12 cellular contexts compared by ENCODE assay signal in the genomic region with DNA sequence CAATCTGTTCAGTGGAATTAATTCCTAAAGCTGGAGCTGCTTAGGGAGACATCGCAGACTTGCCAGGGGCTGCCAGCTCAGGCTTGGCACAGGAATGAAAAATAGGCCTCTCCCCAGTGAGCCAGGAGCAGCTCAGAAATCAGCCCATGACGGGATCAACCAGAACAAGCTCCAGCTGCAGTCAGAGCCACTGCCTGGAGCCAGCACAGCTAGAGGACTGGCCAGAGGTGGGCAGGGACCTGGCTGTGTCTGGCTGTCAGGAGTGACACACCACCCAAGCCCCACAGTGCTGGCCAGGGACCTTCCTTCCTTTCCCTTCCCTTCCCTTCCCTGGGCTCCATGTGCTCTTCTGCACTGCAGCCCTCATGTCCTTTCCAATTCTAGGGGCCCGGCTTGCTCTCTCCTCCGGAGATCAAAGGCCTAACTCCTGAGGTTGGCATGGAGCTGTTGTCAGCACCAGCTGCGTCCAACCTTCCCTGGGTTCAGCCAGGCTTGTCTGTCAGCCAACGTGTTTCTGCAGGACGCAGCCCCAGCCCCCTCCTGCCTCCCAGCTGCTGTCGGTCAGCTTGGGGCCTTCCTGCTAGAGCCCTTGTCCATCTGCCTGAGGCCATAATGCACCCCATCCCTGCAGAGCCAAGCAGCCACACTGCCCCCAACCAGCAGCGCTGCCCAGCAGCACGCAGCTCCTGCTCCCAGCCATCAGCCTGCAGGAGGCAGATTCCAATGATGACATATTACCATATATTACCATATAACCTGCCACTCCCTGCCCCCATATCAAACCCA.
DNase-seq lines count a peak whose midpoint lies in the region; TF ChIP-seq lines count a peak whose summit lies in the region.
"Had no signal": no experiment of that assay in that cellular context is flagged by ENCODE, and none has a peak within 500 bp of the region (broad histone marks: within the 10 kb centered on the region; RNA-seq: fewer than 3 reads in every experiment).

No MANE protein-coding gene starts in this region.

- POLR2A ChIA-PET in HEK293T (lab: Yijun Ruan, JAX) = interaction anchor here (1.0 kb wide), 1 partner anchor 10 kb away, joined by 4 read pairs; no protein-coding TSS in a partner anchor

- no peak overlapping the region for H3K4me3 Mint-ChIP-seq in activated naive CD4-positive, alpha-beta T cell treated with anti-CD3 and anti-CD28 coated beads, Interleukin-2, amount 10 ng/mL, durations not matched to agents 7 days and 5 days
- H3K4me3 Mint-ChIP-seq: dendritic cell treated with granulocyte-macrophage colony-stimulating factor and Interleukin-4, amounts not matched to agents 40 ng/mL and 50 ng/mL, for 4 days; nephron progenitor cell had no signal

- no peaks in the 10 kb centered on the region for H3K36me3 Mint-ChIP-seq in activated naive CD4-positive, alpha-beta T cell treated with anti-CD3 and anti-CD28 coated beads, Interleukin-2, amount 10 ng/mL, durations not matched to agents 7 days and 5 days

- TF ChIP-seq CTCF in epithelial cell of esophagus (IDR thresholded peaks at IDR 0.05; ENCODE audit: insufficient read depth, low read depth, low read length, missing control alignments) = no peak

- H3K4me1 Mint-ChIP-seq in activated naive CD4-positive, alpha-beta T cell treated with anti-CD3 and anti-CD28 coated beads, Interleukin-2, amount 10 ng/mL, durations not matched to agents 7 days and 5 days = no peaks in the 10 kb centered on the region

- no peaks in the 10 kb centered on the region for H3K27me3 Mint-ChIP-seq in activated naive CD4-positive, alpha-beta T cell treated with anti-CD3 and anti-CD28 coated beads, Interleukin-2, amount 10 ng/mL, durations not matched to agents 7 days and 5 days

- peak overlapping the region; percentile 86 for H3K27ac ChIP-seq in substantia nigra (ENCODE audit: low read depth, low read length, poor library complexity, severe bottlenecking)

- no peak overlapping the region for H3K4me3 ChIP-seq in epithelial cell of esophagus (ENCODE audit: low read length)

- CTCF ChIA-PET in HEK293T (lab: Yijun Ruan, JAX) = interaction anchor here (0.6 kb wide), 1 partner anchor 28 kb away, joined by 4 read pairs; no protein-coding TSS in a partner anchor
- CTCF ChIA-PET in activated naive CD4-positive, alpha-beta T cell treated with anti-CD3 and anti-CD28 coated beads, Interleukin-2, amount 10 ng/mL, durations not matched to agents 7 days and 5 days (lab: Charles Lee) = no interaction called here

- H3K27ac Mint-ChIP-seq in activated naive CD4-positive, alpha-beta T cell treated with anti-CD3 and anti-CD28 coated beads, Interleukin-2, amount 10 ng/mL, durations not matched to agents 7 days and 5 days = no peak overlapping the region
- H3K27ac Mint-ChIP-seq: dendritic cell treated with granulocyte-macrophage colony-stimulating factor and Interleukin-4, amounts not matched to agents 40 ng/mL and 50 ng/mL, for 4 days; nephron progenitor cell had no signal

- H3K9me3 Mint-ChIP-seq in activated naive CD4-positive, alpha-beta T cell treated with anti-CD3 and anti-CD28 coated beads, Interleukin-2, amount 10 ng/mL, durations not matched to agents 7 days and 5 days = no peaks in the 10 kb centered on the region
- H3K9me3 Mint-ChIP-seq: dendritic cell treated with granulocyte-macrophage colony-stimulating factor and Interleukin-4, amounts not matched to agents 40 ng/mL and 50 ng/mL, for 4 days had no signal

- DNase-seq in NCI-H446 treated with DMSO at 0.1 percent for 48 hours (lab: John Stamatoyannopoulos, UW) = peak; percentile 94
- peak; percentile 16 for DNase-seq in epithelial cell of esophagus (ENCODE audit: low read depth)
- DNase-seq in myocyte (ENCODE audit: low read depth) = peak; percentile 90
- peak in 38 of 49 donors; percentile 26 to 78 (median 62) for DNase-seq in substantia nigra (lab: John Stamatoyannopoulos, UW)
- no peak for DNase-seq in HEK293T (ENCODE audit: extremely low spot score)
- no peak for DNase-seq in NK-92 treated with Interleukin-12 subunit alpha and Interleukin-12 subunit beta, amount 100 ng/mL, for 24 hours (lab: John Stamatoyannopoulos, UW)
- DNase-seq in DMS153 treated with DMSO at 0.1 percent for 48 hours (lab: John Stamatoyannopoulos, UW; ENCODE audit: unreplicated experiment) = no peak
- no peak for DNase-seq in activated naive CD4-positive, alpha-beta T cell treated with anti-CD3 and anti-CD28 coated beads, Interleukin-2, amount 10 ng/mL, durations not matched to agents 7 days and 5 days
- DNase-seq: activated T-cell treated with anti-CD3 and anti-CD28 coated beads, Interleukin-2, amount 50 U/mL, for 1 hour; nephron progenitor cell; T1000 had no signal

TF ChIP-seq in HEK293T, 16 proteins besides CTCF, POLR2A, EP300 and RAD21:
- TF ChIP-seq FOXA1 (IDR thresholded peaks at IDR 0.05) (no peak), TARDBP (IDR thresholded peaks at IDR 0.05) (no peak), BHLHE40 (IDR thresholded peaks at IDR 0.05; ENCODE audit: borderline replicate concordance) (no peak), ARNT (IDR thresholded peaks at IDR 0.05) (no peak), NFRKB (IDR thresholded peaks at IDR 0.05) (no peak), SUZ12 (IDR thresholded peaks at IDR 0.05) (no peak), FOXM1 (IDR thresholded peaks at IDR 0.05; ENCODE audit: borderline replicate concordance) (no peak), LEF1 (IDR thresholded peaks at IDR 0.05; ENCODE audit: borderline replicate concordance) (no peak), L3MBTL2 (conservative IDR thresholded peaks at IDR 0.05) (no peak), ZNF384 (IDR thresholded peaks at IDR 0.05) (no peak), CTBP1 (IDR thresholded peaks at IDR 0.05; ENCODE audit: borderline replicate concordance) (no peak), FOXK2 (IDR thresholded peaks at IDR 0.05) (no peak), ELF4 (IDR thresholded peaks at IDR 0.05) (no peak), SP1 (IDR thresholded peaks at IDR 0.05) (no peak), HDGF (IDR thresholded peaks at IDR 0.05; ENCODE audit: borderline replicate concordance) (no peak)
- TF ChIP-seq, protein P1, sequence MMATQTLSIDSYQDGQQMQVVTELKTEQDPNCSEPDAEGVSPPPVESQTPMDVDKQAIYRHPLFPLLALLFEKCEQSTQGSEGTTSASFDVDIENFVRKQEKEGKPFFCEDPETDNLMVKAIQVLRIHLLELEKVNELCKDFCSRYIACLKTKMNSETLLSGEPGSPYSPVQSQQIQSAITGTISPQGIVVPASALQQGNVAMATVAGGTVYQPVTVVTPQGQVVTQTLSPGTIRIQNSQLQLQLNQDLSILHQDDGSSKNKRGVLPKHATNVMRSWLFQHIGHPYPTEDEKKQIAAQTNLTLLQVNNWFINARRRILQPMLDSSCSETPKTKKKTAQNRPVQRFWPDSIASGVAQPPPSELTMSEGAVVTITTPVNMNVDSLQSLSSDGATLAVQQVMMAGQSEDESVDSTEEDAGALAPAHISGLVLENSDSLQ (IDR thresholded peaks at IDR 0.05) = no peak

Comparison
In these comparisons a context has a peak if more than half of its experiments do, and no peak if none do; other contexts are left out.
1. DNase-seq: peak in NCI-H446 treated with DMSO at 0.1 percent for 48 hours (single experiment), epithelial cell of esophagus (single experiment), myocyte (single experiment) and substantia nigra (38 of 49); none in HEK293T (single experiment), NK-92 treated with Interleukin-12 subunit alpha and Interleukin-12 subunit beta, amount 100 ng/mL, for 24 hours (single experiment), DMS153 treated with DMSO at 0.1 percent for 48 hours (single experiment) and activated naive CD4-positive, alpha-beta T cell treated with anti-CD3 and anti-CD28 coated beads, Interleukin-2, amount 10 ng/mL, durations not matched to agents 7 days and 5 days (single experiment).